7 cellular contexts compared by ENCODE assay signal in genomic region chrX:128975716-128976115, GRCh38.
DNase-seq lines count a peak whose midpoint lies in the region; ATAC-seq, FAIRE-seq and TF ChIP-seq lines count a peak whose summit lies in the region.

No MANE protein-coding gene starts in this region.

- peak; percentile 72 for TF ChIP-seq RAD21 in GM12878 (IDR thresholded peaks at IDR 0.05; ENCODE audit: insufficient read depth, low read depth, low read length)

- H3K27ac ChIP-seq in GM12878 (ENCODE audit: control insufficient read depth, insufficient read depth) (no peak overlapping the region), lower lobe of right lung (no peak overlapping the region)

- peak; percentile 47 for TF ChIP-seq CTCF in GM10266 (IDR thresholded peaks at IDR 0.05; ENCODE audit: control insufficient read depth, insufficient read depth, low read depth, missing control alignments)
- TF ChIP-seq CTCF in GM12878 (IDR thresholded peaks at IDR 0.05 in 2 of 3, conservative IDR thresholded peaks at IDR 0.05 in 1 of 3; ENCODE audit: control insufficient read depth in 2 of 3, extremely low read depth in 1 of 3, insufficient read depth in 1 of 3, low read depth in 3 of 3, low read length in 3 of 3): peak; percentile 66 to 77 (median 75)
- TF ChIP-seq CTCF in lower lobe of right lung (IDR thresholded peaks at IDR 0.05): peak; percentile 30

- in situ Hi-C loops in GM12878 (cut with MboI): no loop called here

- H3K4me1 ChIP-seq in GM12878 (ENCODE audit: control insufficient read depth, insufficient read depth, low read length) (no peaks in the 10 kb centered on the region), lower lobe of right lung (no peaks in the 10 kb centered on the region)

- no peaks in the 10 kb centered on the region for H3K4me1 Mint-ChIP-seq in activated T-helper 17 cell treated with anti-CD3 and anti-CD28 coated beads, Interleukin-2, amount 50 U/mL, for 72 hours

- H3K36me3 Mint-ChIP-seq in activated T-helper 17 cell treated with anti-CD3 and anti-CD28 coated beads, Interleukin-2, amount 50 U/mL, for 72 hours (ENCODE audit: low read depth): no peaks in the 10 kb centered on the region

- H3K36me3 ChIP-seq in GM12878 (ENCODE audit: control insufficient read depth in 2 of 2, insufficient read depth in 2 of 2, low read length in 1 of 2) (no peaks in the 10 kb centered on the region), lower lobe of right lung (no peaks in the 10 kb centered on the region)

- H3K27ac Mint-ChIP-seq in activated T-helper 17 cell treated with anti-CD3 and anti-CD28 coated beads, Interleukin-2, amount 50 U/mL, for 72 hours: no peak overlapping the region

- WGBS in GM12878 (ENCODE audit: insufficient coverage, insufficient replicate concordance, low lambda C conversion rate, missing lambda C conversion rate): 1% methylated on average over 6 of the region's 6 CpGs

- POLR2A ChIA-PET in GM12878 (lab: Charles Lee): no interaction called here

- H3K9me3 ChIP-seq in GM12878 (replicated peaks; ENCODE audit: control insufficient read depth, insufficient read depth, low read length) (no peaks in the 10 kb centered on the region), lower lobe of right lung (no peaks in the 10 kb centered on the region)

- TF ChIP-seq EP300 in GM12878 (IDR thresholded peaks at IDR 0.05; ENCODE audit: borderline replicate concordance in 1 of 2, control insufficient read depth in 1 of 2, low read depth in 2 of 2, low read length in 2 of 2): no peak

- no peak for FAIRE-seq in GM12878 (lab: Jason Lieb, UNC)

- CTCF ChIA-PET in GM12878 (lab: Yijun Ruan, JAX): interaction anchor here (1.7 to 2.0 kb wide), 3 partner anchors 157 to 870 kb away, joined by 6 read pairs; no protein-coding TSS in a partner anchor

- H3K4me3 ChIP-seq in GM12878 (no peak overlapping the region), lower lobe of right lung (no peak overlapping the region)

- no peaks in the 10 kb centered on the region for H4K20me1 ChIP-seq in GM12878 (ENCODE audit: control insufficient read depth, insufficient read depth)

- no peak for TF ChIP-seq POLR2A in GM12878 (IDR thresholded peaks at IDR 0.05; ENCODE audit: low read depth, low read length)

- H3K9ac ChIP-seq in GM12878 (ENCODE audit: control insufficient read depth, insufficient read depth, low read length): no peak overlapping the region

- H3K79me2 ChIP-seq in GM12878 (ENCODE audit: control insufficient read depth, insufficient read depth, low read length): no peaks in the 10 kb centered on the region

- SMC1A ChIA-PET in GM12878 (lab: Charles Lee; ENCODE audit: uncharacterized antibody, unreplicated experiment): no interaction called here

- intact Hi-C loops in GM12878 (cut with micrococcal nuclease; ENCODE audit: unreplicated experiment): loop anchor here (5.0 to 10.0 kb wide), 2 partner anchors 458 to 871 kb away; no protein-coding TSS in a partner anchor
- intact Hi-C loops in lower lobe of right lung (cut with DNase I): no loop called here

- H3K4me2 ChIP-seq in GM12878 (ENCODE audit: control insufficient read depth, insufficient read depth): no peak overlapping the region

- H3K27me3 Mint-ChIP-seq in activated T-helper 17 cell treated with anti-CD3 and anti-CD28 coated beads, Interleukin-2, amount 50 U/mL, for 72 hours: peaks cover 5% of the 10 kb centered on the region

- H3K9me3 Mint-ChIP-seq in activated T-helper 17 cell treated with anti-CD3 and anti-CD28 coated beads, Interleukin-2, amount 50 U/mL, for 72 hours: no peaks in the 10 kb centered on the region

- DNase-seq in GM10266 (ENCODE audit: extremely low spot score) (peak; percentile 16), NCI-H1436 (lab: John Stamatoyannopoulos, UW) (peak; percentile 57), GM12878 (ENCODE audit: low read depth, low spot score) (no peak), lower lobe of right lung (no peak)

- no peaks in the 10 kb centered on the region for H3K27me3 ChIP-seq in GM12878 (replicated peaks in 1 of 2; ENCODE audit: control insufficient read depth in 2 of 2, insufficient read depth in 2 of 2, low read length in 1 of 2)
- no peaks in the 10 kb centered on the region for H3K27me3 ChIP-seq in lower lobe of right lung (ENCODE audit: low read depth)

- no peak overlapping the region for H3K4me3 Mint-ChIP-seq in activated T-helper 17 cell treated with anti-CD3 and anti-CD28 coated beads, Interleukin-2, amount 50 U/mL, for 72 hours

- RAD21 ChIA-PET in GM12878 (lab: Charles Lee; ENCODE audit: unreplicated experiment): no interaction called here

- H2AFZ ChIP-seq in GM12878 (ENCODE audit: control insufficient read depth, low read depth, low read length): no peak overlapping the region

- BruUV-seq in GM12878 (replicated peaks; lab: Mats Ljungman, UMichigan): no TSS peak

- ATAC-seq in GM21515 (IDR thresholded peaks at IDR 0.05; ENCODE audit: unreplicated experiment) (peak; percentile 51), GM12878 (peak; percentile 74), lower lobe of right lung (peak in 1 of 2 donors; percentile 56), HG02970 (IDR thresholded peaks at IDR 0.05; ENCODE audit: low FRiP score, unreplicated experiment) (no peak)
- ATAC-seq in activated T-helper 17 cell treated with anti-CD3 and anti-CD28 coated beads, Interleukin-2, amount 50 U/mL, for 72 hours (replicated peaks): no peak

TF ChIP-seq in GM12878, 131 proteins besides CTCF, POLR2A, EP300 and RAD21:
- TF ChIP-seq RUNX3 (IDR thresholded peaks at IDR 0.05; ENCODE audit: low read length) (peak; percentile 42; the same call in 1 of the 2 replicates), SMC3 (IDR thresholded peaks at IDR 0.05; ENCODE audit: borderline replicate concordance, low read length) (peak; percentile 38; the same call in 1 of the 2 replicates), ZNF274 (IDR thresholded peaks at IDR 0.05; ENCODE audit: insufficient read depth, insufficient read length) (no peak), HCFC1 (IDR thresholded peaks at IDR 0.05; ENCODE audit: low read length) (no peak)
TF ChIP-seq in GM12878: peak in this region for 2.

Comparison
In these comparisons a context has a peak if more than half of its experiments do, and no peak if none do; other contexts are left out.
1. DNase-seq: peak in GM10266 (single experiment) and NCI-H1436 (single experiment); none in GM12878 (single experiment) and lower lobe of right lung (single experiment).
2. ATAC-seq: peak in GM21515 (single experiment) and GM12878 (single experiment); none in activated T-helper 17 cell treated with anti-CD3 and anti-CD28 coated beads, Interleukin-2, amount 50 U/mL, for 72 hours (single experiment) and HG02970 (single experiment).
3. Peak in every context shown above with its lines, with median percentiles within 50 percentile points of each other: CTCF ChIP-seq.